ENCODE assay signal across 1 cellular context in genomic region chr10:83562381-83562780, GRCh38.
TF ChIP-seq lines count a peak whose summit lies in the region.

No MANE protein-coding gene starts in this region.

TF ChIP-seq in H1, 55 proteins besides CTCF, POLR2A, EP300 and RAD21:
- no peak for TF ChIP-seq SIRT6 (IDR thresholded peaks at IDR 0.05; ENCODE audit: low read length)
- no peak for TF ChIP-seq RXRA (IDR thresholded peaks at IDR 0.05; ENCODE audit: insufficient read depth, low read depth, low read length)
- no peak for TF ChIP-seq SP4 (IDR thresholded peaks at IDR 0.05; ENCODE audit: low read length)
- TF ChIP-seq JUND (IDR thresholded peaks at IDR 0.05; ENCODE audit: low read length), result no peak
- no peak for TF ChIP-seq PHF8 (conservative IDR thresholded peaks at IDR 0.05; ENCODE audit: low read depth, low read length)
- no peak for TF ChIP-seq SUZ12 (IDR thresholded peaks at IDR 0.05; ENCODE audit: low read length)
